14 cellular contexts compared by ENCODE assay signal in genomic region chr6:81937296-81937937, GRCh38.
DNase-seq lines count a peak whose midpoint lies in the region; ATAC-seq, FAIRE-seq and TF ChIP-seq lines count a peak whose summit lies in the region.
"Had no signal": no experiment of that assay in that cellular context is flagged by ENCODE, and none has a peak within 500 bp of the region (broad histone marks: within the 10 kb centered on the region; RNA-seq: fewer than 3 reads in every experiment).

No MANE protein-coding gene starts in this region.

- H3K4me1 ChIP-seq in HEK293 (ENCODE audit: control insufficient read depth, insufficient read depth, low read length): no peaks in the 10 kb centered on the region
- peaks cover 0 to 40% of the 10 kb centered on the region in 2 experiments; a peak in 3 of 4 replicates for H3K4me1 ChIP-seq in SK-N-SH (ENCODE audit: control insufficient read depth in 1 of 2, insufficient read depth in 2 of 2, low read depth in 1 of 2, low read length in 1 of 2)
- H3K4me1 ChIP-seq in small intestine (ENCODE audit: control insufficient read depth in 2 of 2, insufficient read depth in 1 of 2, low read depth in 1 of 2, low read length in 1 of 2): peaks cover 0 to 2% of the 10 kb centered on the region in 2 donors

- H3K9ac ChIP-seq in SK-N-SH: peak overlapping the region; percentile 9; the same call in 1 of the 2 replicates

- H2AFZ ChIP-seq in SK-N-SH (ENCODE audit: low read depth): peak overlapping the region; percentile 56; the same call in 1 of the 2 replicates

- H3K4me1 Mint-ChIP-seq in T-helper 17 cell: no peaks in the 10 kb centered on the region
- H3K4me1 Mint-ChIP-seq: neural crest cell had no signal

- no peaks in the 10 kb centered on the region for H3K36me3 Mint-ChIP-seq in T-helper 17 cell (ENCODE audit: low read depth)
- H3K36me3 Mint-ChIP-seq: activated naive CD4-positive, alpha-beta T cell treated with anti-CD3 and anti-CD28 coated beads, Interleukin-2, amount 50 U/mL, for 72 hours had no signal

- no peak for ATAC-seq in T-helper 17 cell
- no peak for ATAC-seq in HG02798 (IDR thresholded peaks at IDR 0.05; ENCODE audit: poor library complexity, unreplicated experiment)
- no peak for ATAC-seq in HG03139 (IDR thresholded peaks at IDR 0.05; ENCODE audit: unreplicated experiment)
- ATAC-seq: activated CD8-positive, alpha-beta T cell treated with anti-CD3 and anti-CD28 coated beads, Interleukin-2, amount 10 ng/mL, durations not matched to agents 7 days and 5 days; activated naive CD4-positive, alpha-beta T cell treated with anti-CD3 and anti-CD28 coated beads, Interleukin-2, amount 50 U/mL, for 72 hours had no signal

- POLR2A ChIA-PET in HEK293 (lab: Yijun Ruan, JAX): no interaction called here
- POLR2A ChIA-PET in SK-N-SH (lab: Yijun Ruan, JAX): no interaction called here

- no peak overlapping the region for H3K27ac ChIP-seq in HEK293 (ENCODE audit: extremely low read depth, low read depth, low read length)
- H3K27ac ChIP-seq in SK-N-SH (ENCODE audit: low read depth in 2 of 2, low read length in 1 of 2): peak overlapping the region in 1 of 2 experiments; percentile 93; a peak in 2 of 4 replicates
- peak overlapping the region in 1 of 2 donors; percentile 4 for H3K27ac ChIP-seq in small intestine (ENCODE audit: low read depth in 1 of 2, low read length in 1 of 2)

- no peak; a peak in 1 of 4 replicates for TF ChIP-seq EP300 in SK-N-SH (IDR thresholded peaks at IDR 0.05; ENCODE audit: borderline replicate concordance in 1 of 2, low read depth in 1 of 2, low read length in 1 of 2)

- H3K4me2 ChIP-seq in SK-N-SH: peak overlapping the region; percentile 38; the same call in 1 of the 2 replicates

- FAIRE-seq in small intestine (lab: Jason Lieb, UNC): no peak

- no peaks in the 10 kb centered on the region for H3K79me2 ChIP-seq in SK-N-SH (ENCODE audit: insufficient read depth)

- no peaks in the 10 kb centered on the region for H4K20me1 ChIP-seq in SK-N-SH (ENCODE audit: insufficient read depth)

- CTCF ChIA-PET in HEK293 (lab: Yijun Ruan, JAX) (interaction anchor here (0.8 kb wide), 1 partner anchor 12 kb away, joined by 3 read pairs; no protein-coding TSS in a partner anchor), SK-N-SH (lab: Yijun Ruan, JAX) (no interaction called here)

- no peak overlapping the region for H3K4me3 ChIP-seq in HEK293 (ENCODE audit: low read depth, low read length)
- no peak overlapping the region for H3K4me3 ChIP-seq in SK-N-SH (ENCODE audit: low read depth in 2 of 2, low read length in 1 of 2)
- peak overlapping the region in 1 of 2 donors; percentile 12 for H3K4me3 ChIP-seq in small intestine (ENCODE audit: low read depth in 1 of 2, low read length in 2 of 2)

- peaks cover 33% of the 10 kb centered on the region for H3F3A ChIP-seq in SK-N-SH (replicated peaks; ENCODE audit: insufficient read depth)

- 67% methylated on average over 6 of the region's 6 CpGs for WGBS in SK-N-SH (ENCODE audit: low lambda C conversion rate)
- WGBS in small intestine, 3 donors: 73 to 78% (median 78%) methylated on average over 6 of the region's 6 CpGs

- H3K27ac Mint-ChIP-seq in T-helper 17 cell: no peak overlapping the region
- H3K27ac Mint-ChIP-seq: activated CD8-positive, alpha-beta T cell treated with anti-CD3 and anti-CD28 coated beads, Interleukin-2, amount 10 ng/mL, durations not matched to agents 7 days and 5 days; activated naive CD4-positive, alpha-beta T cell treated with anti-CD3 and anti-CD28 coated beads, Interleukin-2, amount 50 U/mL, for 72 hours had no signal

- no peak for TF ChIP-seq RAD21 in SK-N-SH (IDR thresholded peaks at IDR 0.05; ENCODE audit: low read length)

- no peaks in the 10 kb centered on the region for H3K27me3 Mint-ChIP-seq in T-helper 17 cell

- H3K27me3 ChIP-seq in SK-N-SH (ENCODE audit: insufficient read depth): no peaks in the 10 kb centered on the region
- no peaks in the 10 kb centered on the region for H3K27me3 ChIP-seq in small intestine (ENCODE audit: control insufficient read depth in 2 of 2, insufficient read depth in 2 of 2, low read length in 2 of 2)

- H3K4me3 Mint-ChIP-seq in T-helper 17 cell: no peak overlapping the region
- H3K4me3 Mint-ChIP-seq: activated CD8-positive, alpha-beta T cell treated with anti-CD3 and anti-CD28 coated beads, Interleukin-2, amount 10 ng/mL, durations not matched to agents 7 days and 5 days; neural crest cell had no signal

- DNase-seq in SK-N-SH (no peak), fibroblast of the conjunctiva (ENCODE audit: low read depth) (peak; percentile 50), small intestine (peak; percentile 27), T-helper 17 cell (no peak), NCI-H1105 treated with DMSO at 0.1 percent for 48 hours (lab: John Stamatoyannopoulos, UW) (no peak)
- DNase-seq: activated CD8-positive, alpha-beta T cell treated with anti-CD3 and anti-CD28 coated beads, Interleukin-2, amount 10 ng/mL, durations not matched to agents 7 days and 5 days; NCI-H345; stimulated activated CD4-positive, alpha-beta T cell treated with anti-CD3 and anti-CD28 coated beads, Interleukin-2, amount 100 ng/mL, for 48 hours; SW 1271 had no signal

- no peak for TF ChIP-seq CTCF in HEK293 (tag by site-specific recombination; IDR thresholded peaks at IDR 0.05)
- no peak for TF ChIP-seq CTCF in SK-N-SH (IDR thresholded peaks at IDR 0.05)

- H3K9me2 ChIP-seq in SK-N-SH: no peaks in the 10 kb centered on the region

- H3K36me3 ChIP-seq in HEK293 (ENCODE audit: control insufficient read depth in 2 of 2, insufficient read depth in 1 of 2, low read length in 2 of 2) (no peaks in the 10 kb centered on the region), SK-N-SH (replicated peaks in 1 of 2; ENCODE audit: control insufficient read depth in 1 of 2, insufficient read depth in 2 of 2, low read length in 1 of 2) (no peaks in the 10 kb centered on the region), small intestine (ENCODE audit: control insufficient read depth in 2 of 2, insufficient read depth in 2 of 2, low read length in 2 of 2) (no peaks in the 10 kb centered on the region)

- H3K9me3 ChIP-seq in HEK293 (ENCODE audit: control insufficient read depth, insufficient read depth, low read depth, low read length) (no peaks in the 10 kb centered on the region), SK-N-SH (no peaks in the 10 kb centered on the region), small intestine (ENCODE audit: control insufficient read depth, low read depth) (no peaks in the 10 kb centered on the region), T-helper 17 cell (ENCODE audit: control insufficient read depth, low read length, poor library complexity, severe bottlenecking) (no peaks in the 10 kb centered on the region)

TF ChIP-seq in HEK293, 187 proteins besides CTCF, POLR2A, EP300 and RAD21:
- no peak for TF ChIP-seq ZNF302 (tag by site-specific recombination; IDR thresholded peaks at IDR 0.05; ENCODE audit: low read depth)
- TF ChIP-seq PRDM1 (tag by site-specific recombination; IDR thresholded peaks at IDR 0.05): peak; percentile 48; the same call in 1 of the 2 replicates
- no peak for TF ChIP-seq ZSCAN23 (tag by site-specific recombination; IDR thresholded peaks at IDR 0.05)

TF ChIP-seq in SK-N-SH, 30 proteins besides CTCF, POLR2A, EP300 and RAD21 (continues in another document):
- TF ChIP-seq, protein P1, sequence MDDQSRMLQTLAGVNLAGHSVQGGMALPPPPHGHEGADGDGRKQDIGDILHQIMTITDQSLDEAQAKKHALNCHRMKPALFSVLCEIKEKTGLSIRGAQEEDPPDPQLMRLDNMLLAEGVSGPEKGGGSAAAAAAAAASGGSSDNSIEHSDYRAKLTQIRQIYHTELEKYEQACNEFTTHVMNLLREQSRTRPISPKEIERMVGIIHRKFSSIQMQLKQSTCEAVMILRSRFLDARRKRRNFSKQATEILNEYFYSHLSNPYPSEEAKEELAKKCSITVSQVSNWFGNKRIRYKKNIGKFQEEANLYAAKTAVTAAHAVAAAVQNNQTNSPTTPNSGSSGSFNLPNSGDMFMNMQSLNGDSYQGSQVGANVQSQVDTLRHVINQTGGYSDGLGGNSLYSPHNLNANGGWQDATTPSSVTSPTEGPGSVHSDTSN (IDR thresholded peaks at IDR 0.05): 0 out of 2 replicates have a peak, but pooled peaks have one; percentile 20
- peak; percentile 64; the same call in 1 of the 2 replicates for TF ChIP-seq YY1 (IDR thresholded peaks at IDR 0.05; ENCODE audit: low read depth)
- no peak for TF ChIP-seq ZBTB33 (IDR thresholded peaks at IDR 0.05; ENCODE audit: borderline replicate concordance, low read depth)

Comparison
In these comparisons a context has a peak if more than half of its experiments do, and no peak if none do; other contexts are left out.
1. DNase-seq: peak in fibroblast of the conjunctiva (single experiment) and small intestine (single experiment); none in SK-N-SH (single experiment), T-helper 17 cell (0 of 3) and NCI-H1105 treated with DMSO at 0.1 percent for 48 hours (single experiment).